ENCODE assay signal across 14 cellular contexts in the genomic region with DNA sequence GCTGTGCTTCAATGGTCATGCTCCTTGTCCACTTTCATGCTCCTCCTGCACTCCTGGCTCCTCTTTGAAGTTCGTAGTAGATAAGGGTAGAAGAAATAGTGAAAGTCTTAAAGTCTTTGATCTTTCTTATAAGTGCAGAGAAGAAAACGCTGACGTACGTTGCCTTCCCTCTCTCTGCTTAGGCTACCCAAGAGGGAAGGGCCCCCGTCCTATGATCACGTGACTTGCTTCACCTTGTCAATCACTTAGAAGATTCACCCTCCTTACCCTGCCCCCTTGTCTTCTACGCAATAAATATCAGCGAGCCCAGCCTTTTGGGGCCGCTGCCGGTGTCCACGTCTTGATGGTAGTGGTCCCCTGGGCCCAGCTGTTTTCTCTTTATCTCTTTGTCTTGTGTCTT. TPM values are rescaled to one million over a fixed set of nuclear protein-coding genes. Genes with fewer than 3 reads are reported as not detected.
DNase-seq lines count a peak whose midpoint lies in the region; ATAC-seq and TF ChIP-seq lines count a peak whose summit lies in the region.
"Not testable (repeated sequence)": the region's sequence is repeated elsewhere in the genome, so short reads cannot be mapped to it uniquely, and the experiment has no call there.
"Had no signal": no experiment of that assay in that cellular context is flagged by ENCODE, and none has a peak within 500 bp of the region (broad histone marks: within the 10 kb centered on the region; RNA-seq: fewer than 3 reads in every experiment).

No MANE protein-coding gene starts in this region.

- H3K27me3 ChIP-seq in CD4-positive, CD25-positive, alpha-beta regulatory T cell (ENCODE audit: control insufficient read depth, insufficient read depth, low read length); PC-9 (ENCODE audit: insufficient read depth, low read depth): not testable (repeated sequence)

- peaks cover 10 to 62% (median 40%) of the 10 kb centered on the region in 4 donors for H3K4me1 Mint-ChIP-seq in CD4-positive, CD25-positive, alpha-beta regulatory T cell
- peaks cover 37% of the 10 kb centered on the region for H3K4me1 Mint-ChIP-seq in T-helper 2 cell treated with Interferon-gamma antibody and Interleukin-4, amounts not matched to agents 5 μg/mL and 100 μg/mL, for 36 hours (ENCODE audit: low read depth)
- peaks cover 32% of the 10 kb centered on the region for H3K4me1 Mint-ChIP-seq in activated T-helper 17 cell treated with anti-CD3 and anti-CD28 coated beads, Interleukin-2, amount 50 U/mL, for 72 hours
- peaks cover 30% of the 10 kb centered on the region for H3K4me1 Mint-ChIP-seq in central memory CD8-positive, alpha-beta T cell
- H3K4me1 Mint-ChIP-seq in immature natural killer cell (peaks cover 37 to 40% of the 10 kb centered on the region in 2 donors), natural killer cell (peaks cover 35 to 41% of the 10 kb centered on the region in 2 donors)

- H3K27ac ChIP-seq in CD4-positive, CD25-positive, alpha-beta regulatory T cell (ENCODE audit: insufficient read depth, low read length, poor library complexity, severe bottlenecking) = not testable (repeated sequence)
- H3K27ac ChIP-seq in PC-9 = peak overlapping the region; percentile 40; the same call in 1 of the 2 replicates

- not testable (repeated sequence) for H3K9me3 ChIP-seq in CD4-positive, CD25-positive, alpha-beta regulatory T cell (ENCODE audit: control insufficient read depth in 2 of 2, low read length in 2 of 2); PC-9 (ENCODE audit: insufficient read depth, low read depth)

- peaks cover 41% of the 10 kb centered on the region for H3F3A ChIP-seq in PC-9 (ENCODE audit: insufficient read depth, low read depth)

- H4K20me1 ChIP-seq in PC-9 (ENCODE audit: insufficient read depth) = not testable (repeated sequence)

- BruUV-seq in PC-9 (replicated peaks; lab: Mats Ljungman, UMichigan) = not testable (repeated sequence)

- H3K9me3 Mint-ChIP-seq in CD4-positive, CD25-positive, alpha-beta regulatory T cell; T-helper 2 cell treated with Interferon-gamma antibody and Interleukin-4, amounts not matched to agents 5 μg/mL and 100 μg/mL, for 36 hours; activated T-helper 17 cell treated with anti-CD3 and anti-CD28 coated beads, Interleukin-2, amount 50 U/mL, for 72 hours; central memory CD8-positive, alpha-beta T cell; immature natural killer cell; natural killer cell: not testable (repeated sequence)

- CTCF ChIA-PET in PC-9 (lab: Charles Lee) = not testable (repeated sequence)

- H3K27me3 Mint-ChIP-seq in CD4-positive, CD25-positive, alpha-beta regulatory T cell; T-helper 2 cell treated with Interferon-gamma antibody and Interleukin-4, amounts not matched to agents 5 μg/mL and 100 μg/mL, for 36 hours (ENCODE audit: low read depth); activated T-helper 17 cell treated with anti-CD3 and anti-CD28 coated beads, Interleukin-2, amount 50 U/mL, for 72 hours; central memory CD8-positive, alpha-beta T cell; immature natural killer cell (ENCODE audit: low read depth in 3 of 3); natural killer cell (ENCODE audit: low read depth in 2 of 2): not testable (repeated sequence)

- H3K27ac Mint-ChIP-seq in CD4-positive, CD25-positive, alpha-beta regulatory T cell = peak overlapping the region; percentile 83 to 98 (median 92)
- H3K27ac Mint-ChIP-seq in T-helper 2 cell treated with Interferon-gamma antibody and Interleukin-4, amounts not matched to agents 5 μg/mL and 100 μg/mL, for 36 hours = peak overlapping the region; percentile 63
- H3K27ac Mint-ChIP-seq in activated T-helper 17 cell treated with anti-CD3 and anti-CD28 coated beads, Interleukin-2, amount 50 U/mL, for 72 hours = peak overlapping the region; percentile 58
- peak overlapping the region; percentile 73 for H3K27ac Mint-ChIP-seq in central memory CD8-positive, alpha-beta T cell (ENCODE audit: low read depth)
- H3K27ac Mint-ChIP-seq in immature natural killer cell = peak overlapping the region; percentile 75 to 83 (median 80)
- peak overlapping the region; percentile 88 to 93 for H3K27ac Mint-ChIP-seq in natural killer cell

- peak in 1 of 3 donors; percentile 24 for DNase-seq in CD4-positive, CD25-positive, alpha-beta regulatory T cell
- DNase-seq in PC-9; T-helper 2 cell treated with Interferon-gamma antibody and Interleukin-4, amounts not matched to agents 5 μg/mL and 100 μg/mL, for 36 hours (ENCODE audit: low spot score); central memory CD8-positive, alpha-beta T cell (ENCODE audit: low spot score in 2 of 2); immature natural killer cell; natural killer cell: not testable (repeated sequence)

- H3K4me1 ChIP-seq in CD4-positive, CD25-positive, alpha-beta regulatory T cell (ENCODE audit: control insufficient read depth, insufficient read depth, low read length, poor library complexity, severe bottlenecking) = peaks cover 43% of the 10 kb centered on the region
- H3K4me1 ChIP-seq in PC-9 (replicated peaks; ENCODE audit: insufficient read depth) = peaks cover 31% of the 10 kb centered on the region

- H3K9me2 ChIP-seq in PC-9 (ENCODE audit: insufficient read depth) = not testable (repeated sequence)

- H3K4me2 ChIP-seq in PC-9 = 0 out of 2 replicates have a peak overlapping the region, but pooled peaks have one; percentile 12

- POLR2A ChIA-PET in PC-9 (lab: Charles Lee; ENCODE audit: unreplicated experiment) = not testable (repeated sequence)

- H3K36me3 ChIP-seq in CD4-positive, CD25-positive, alpha-beta regulatory T cell (ENCODE audit: control insufficient read depth, insufficient read depth, low read length); PC-9 (ENCODE audit: low read depth): not testable (repeated sequence)

- H3K4me3 ChIP-seq in CD4-positive, CD25-positive, alpha-beta regulatory T cell (ENCODE audit: low read depth, low read length); PC-9: not testable (repeated sequence)

- peak overlapping the region in 3 of 4 donors; percentile 18 to 50 (median 38) for H3K4me3 Mint-ChIP-seq in CD4-positive, CD25-positive, alpha-beta regulatory T cell
- H3K4me3 Mint-ChIP-seq in T-helper 2 cell treated with Interferon-gamma antibody and Interleukin-4, amounts not matched to agents 5 μg/mL and 100 μg/mL, for 36 hours; activated T-helper 17 cell treated with anti-CD3 and anti-CD28 coated beads, Interleukin-2, amount 50 U/mL, for 72 hours; immature natural killer cell: not testable (repeated sequence)
- H3K4me3 Mint-ChIP-seq in central memory CD8-positive, alpha-beta T cell = peak overlapping the region; percentile 25
- peak overlapping the region; percentile 25 for H3K4me3 Mint-ChIP-seq in natural killer cell

- not testable (repeated sequence) for H3K36me3 Mint-ChIP-seq in CD4-positive, CD25-positive, alpha-beta regulatory T cell; T-helper 2 cell treated with Interferon-gamma antibody and Interleukin-4, amounts not matched to agents 5 μg/mL and 100 μg/mL, for 36 hours (ENCODE audit: low read depth); activated T-helper 17 cell treated with anti-CD3 and anti-CD28 coated beads, Interleukin-2, amount 50 U/mL, for 72 hours (ENCODE audit: low read depth); central memory CD8-positive, alpha-beta T cell (ENCODE audit: insufficient read depth); immature natural killer cell; natural killer cell

- intact Hi-C loops in PC-9 (cut with micrococcal nuclease; ENCODE audit: unreplicated experiment) = loop anchor here (10.0 kb wide), 3 partner anchors 158 to 332 kb away; a partner anchor contains a TSS
- intact Hi-C loops in natural killer cell (cut with micrococcal nuclease) = not testable (repeated sequence)

- ATAC-seq in CD4-positive, CD25-positive, alpha-beta regulatory T cell (ENCODE audit: low read depth in 2 of 2); activated T-helper 17 cell treated with anti-CD3 and anti-CD28 coated beads, Interleukin-2, amount 50 U/mL, for 72 hours (replicated peaks); central memory CD8-positive, alpha-beta T cell (replicated peaks; ENCODE audit: extremely low read depth, poor library complexity, severe bottlenecking); natural killer cell: not testable (repeated sequence)

- not testable (repeated sequence) for H2AFZ ChIP-seq in PC-9

- not testable (repeated sequence) for TF ChIP-seq CTCF in PC-9 (conservative IDR thresholded peaks at IDR 0.05); natural killer cell (IDR thresholded peaks at IDR 0.05)

- H3K79me2 ChIP-seq in PC-9 (ENCODE audit: low read depth) = not testable (repeated sequence)

RNA-seq across cellular contexts. Expression of a gene that starts 22.6 kb away (rescaled TPM):
- total RNA-seq in CD4-positive, CD25-positive, alpha-beta regulatory T cell = not detected
- polyA plus RNA-seq in CD4-positive, CD25-positive, alpha-beta regulatory T cell = not detected
- total RNA-seq in PC-9 (2021) (not detected in 2 replicates), natural killer cell (1 to 10 TPM in 1 of 3 donors, not detected in 2; 1.4 TPM)
- total RNA-seq in activated T-helper 17 cell treated with anti-CD3 and anti-CD28 coated beads, Interleukin-2, amount 50 U/mL, for 72 hours = not detected
- polyA plus RNA-seq in immature natural killer cell = not detected
- total RNA-seq: Daoy, PC-3, RPMI7951, SK-MEL-5 had no signal
- polyA plus RNA-seq: AG04450, IgD-negative memory B cell had no signal

RNA-seq across cellular contexts. Expression of a gene that starts 28.1 kb away (rescaled TPM):
- total RNA-seq in CD4-positive, CD25-positive, alpha-beta regulatory T cell = 12.7 TPM
- 1 to 10 TPM; 1.8 to 6.5 (median 4.3) TPM for polyA plus RNA-seq in CD4-positive, CD25-positive, alpha-beta regulatory T cell
- total RNA-seq in PC-9 (2021) = 70.8 and 78.3 TPM in 2 replicates
- total RNA-seq in activated T-helper 17 cell treated with anti-CD3 and anti-CD28 coated beads, Interleukin-2, amount 50 U/mL, for 72 hours = 1 to 10 TPM; 1.0 to 3.0 TPM
- polyA plus RNA-seq in immature natural killer cell = 1 to 10 TPM; 1.3 to 2.4 (median 1.4) TPM
- total RNA-seq in natural killer cell = 1 to 10 TPM; 1.3 to 2.4 (median 1.7) TPM
- total RNA-seq: G401 had no signal
